ENCODE assay signal across 30 cellular contexts in the genomic region with DNA sequence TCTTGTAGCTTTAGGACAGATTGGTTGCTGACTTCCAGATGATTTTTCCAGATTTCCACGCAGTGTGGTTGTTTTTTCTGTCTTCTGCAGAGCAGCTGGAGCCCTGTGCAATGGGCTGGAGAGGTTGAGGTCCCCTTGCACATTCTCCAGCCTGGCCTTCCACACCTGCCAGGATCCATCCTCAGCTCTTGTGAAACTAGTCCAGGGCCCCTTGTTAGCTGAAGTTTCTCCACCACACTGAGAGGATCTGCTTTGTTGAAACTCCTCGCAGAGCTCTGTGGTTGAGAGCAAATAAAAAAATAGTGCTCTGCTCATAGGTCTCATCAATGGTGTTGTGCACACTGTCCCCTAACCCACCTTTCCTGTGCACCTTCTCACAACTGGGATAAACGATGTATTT.
"Had no signal": no experiment of that assay in that cellular context is flagged by ENCODE, and none has a peak within 500 bp of the region (broad histone marks: within the 10 kb centered on the region; RNA-seq: fewer than 3 reads in every experiment).

No MANE protein-coding gene starts in this region.

- H3K4me1 Mint-ChIP-seq: activated CD4-positive, alpha-beta T cell treated with anti-CD3 and anti-CD28 coated beads for 36 hours; activated CD4-positive, alpha-beta T cell treated with anti-CD3 and anti-CD28 coated beads, Interleukin-2, amount 10 ng/mL, durations not matched to agents 24 days and 14 days; activated CD8-positive, alpha-beta memory T cell treated with anti-CD3 and anti-CD28 coated beads, Interleukin-2, amount 10 ng/mL, durations not matched to agents 7 days and 5 days; activated naive CD4-positive, alpha-beta T cell treated with anti-CD3 and anti-CD28 coated beads, Interleukin-2, amount 10 ng/mL, durations not matched to agents 7 days and 5 days; activated naive CD8-positive, alpha-beta T cell treated with anti-CD3 and anti-CD28 coated beads, Interleukin-2, amount 10 ng/mL, durations not matched to agents 7 days and 5 days; central memory CD8-positive, alpha-beta T cell; T-helper 17 cell had no signal

- H3K27me3 Mint-ChIP-seq: activated CD4-positive, alpha-beta memory T cell treated with anti-CD3 and anti-CD28 coated beads for 36 hours; activated CD4-positive, alpha-beta T cell treated with anti-CD3 and anti-CD28 coated beads for 36 hours; activated CD4-positive, alpha-beta T cell treated with anti-CD3 and anti-CD28 coated beads, Interleukin-2, amount 10 ng/mL, durations not matched to agents 24 days and 14 days; activated CD8-positive, alpha-beta memory T cell treated with anti-CD3 and anti-CD28 coated beads, Interleukin-2, amount 10 ng/mL, durations not matched to agents 7 days and 5 days; activated naive CD4-positive, alpha-beta T cell treated with anti-CD3 and anti-CD28 coated beads, Interleukin-2, amount 10 ng/mL, durations not matched to agents 7 days and 5 days; activated naive CD8-positive, alpha-beta T cell treated with anti-CD3 and anti-CD28 coated beads, Interleukin-2, amount 10 ng/mL, durations not matched to agents 7 days and 5 days; central memory CD8-positive, alpha-beta T cell; dendritic cell treated with granulocyte-macrophage colony-stimulating factor and Interleukin-4, amounts not matched to agents 40 ng/mL and 50 ng/mL, for 4 days; effector memory CD8-positive, alpha-beta T cell; T-helper 17 cell had no signal

- H3K4me3 ChIP-seq: coronary artery, dorsolateral prefrontal cortex, esophagus muscularis mucosa, gastrocnemius medialis, heart left ventricle had no signal

- ATAC-seq: activated CD4-positive, alpha-beta T cell treated with anti-CD3 and anti-CD28 coated beads for 36 hours; activated CD8-positive, alpha-beta memory T cell treated with anti-CD3 and anti-CD28 coated beads, Interleukin-2, amount 10 ng/mL, durations not matched to agents 7 days and 5 days; activated CD8-positive, alpha-beta T cell treated with anti-CD3 and anti-CD28 coated beads, Interleukin-2, amount 10 ng/mL, durations not matched to agents 7 days and 5 days; activated naive CD4-positive, alpha-beta T cell treated with anti-CD3 and anti-CD28 coated beads, Interleukin-2, amount 50 U/mL, for 72 hours; effector memory CD8-positive, alpha-beta T cell; foreskin keratinocyte; gastrocnemius medialis; heart left ventricle; T-helper 17 cell had no signal

- H3K4me3 Mint-ChIP-seq: activated CD4-positive, alpha-beta memory T cell treated with anti-CD3 and anti-CD28 coated beads for 36 hours; activated CD4-positive, alpha-beta T cell treated with anti-CD3 and anti-CD28 coated beads for 36 hours; activated CD4-positive, alpha-beta T cell treated with anti-CD3 and anti-CD28 coated beads, Interleukin-2, amount 10 ng/mL, durations not matched to agents 24 days and 14 days; activated CD8-positive, alpha-beta memory T cell treated with anti-CD3 and anti-CD28 coated beads, Interleukin-2, amount 10 ng/mL, durations not matched to agents 7 days and 5 days; activated CD8-positive, alpha-beta T cell treated with anti-CD3 and anti-CD28 coated beads, Interleukin-2, amount 10 ng/mL, durations not matched to agents 7 days and 5 days; activated naive CD4-positive, alpha-beta T cell treated with anti-CD3 and anti-CD28 coated beads, Interleukin-2, amount 10 ng/mL, durations not matched to agents 7 days and 5 days; activated naive CD8-positive, alpha-beta T cell treated with anti-CD3 and anti-CD28 coated beads, Interleukin-2, amount 10 ng/mL, durations not matched to agents 7 days and 5 days; central memory CD8-positive, alpha-beta T cell; dendritic cell treated with granulocyte-macrophage colony-stimulating factor and Interleukin-4, amounts not matched to agents 40 ng/mL and 50 ng/mL, for 4 days; effector memory CD8-positive, alpha-beta T cell; T-helper 17 cell; T-helper 2 cell treated with Interferon-gamma antibody and Interleukin-4, amounts not matched to agents 5 μg/mL and 100 μg/mL, for 36 hours had no signal

- DNase-seq: activated CD4-positive, alpha-beta memory T cell treated with anti-CD3 and anti-CD28 coated beads for 36 hours; activated CD4-positive, alpha-beta T cell treated with anti-CD3 and anti-CD28 coated beads for 36 hours; activated CD4-positive, alpha-beta T cell treated with anti-CD3 and anti-CD28 coated beads, Interleukin-2, amount 10 ng/mL, durations not matched to agents 24 days and 14 days; activated CD4-positive, CD25-positive, alpha-beta regulatory T cell; activated CD4-positive, CD25-positive, alpha-beta regulatory T cell treated with anti-CD3 and anti-CD28 coated beads, Interleukin-2, amount 50 U/mL, for 72 hours; activated CD8-positive, alpha-beta memory T cell treated with anti-CD3 and anti-CD28 coated beads, Interleukin-2, amount 10 ng/mL, durations not matched to agents 7 days and 5 days; activated CD8-positive, alpha-beta memory T cell treated with anti-CD3 and anti-CD28 coated beads, Interleukin-2, amount 50 U/mL, for 4 hours; activated CD8-positive, alpha-beta T cell treated with anti-CD3 and anti-CD28 coated beads, Interleukin-2, amount 10 ng/mL, durations not matched to agents 7 days and 5 days; activated gamma-delta T cell; activated naive CD4-positive, alpha-beta T cell; activated naive CD4-positive, alpha-beta T cell treated with anti-CD3 and anti-CD28 coated beads, Interleukin-2, amount 10 ng/mL, durations not matched to agents 7 days and 5 days; activated naive CD8-positive, alpha-beta T cell treated with anti-CD3 and anti-CD28 coated beads, Interleukin-2, amount 10 ng/mL, durations not matched to agents 7 days and 5 days; activated T-cell treated with anti-CD3 and anti-CD28 coated beads, Interleukin-2, amount 50 U/mL, for 1 hour; activated T-cell treated with anti-CD3 and anti-CD28 coated beads, Interleukin-2, amount 50 U/mL, for 48 hours; brain microvascular endothelial cell; dorsolateral prefrontal cortex; effector memory CD8-positive, alpha-beta T cell; erythroblast; foreskin keratinocyte; gastrocnemius medialis; glutamatergic neuron; heart left ventricle; T-helper 17 cell; T1000 had no signal

- H3K27me3 ChIP-seq: brain microvascular endothelial cell, esophagus muscularis mucosa, foreskin keratinocyte, gastrocnemius medialis, heart left ventricle had no signal

- H3K9me3 ChIP-seq: esophagus muscularis mucosa, gastrocnemius medialis had no signal

- H3K27ac ChIP-seq: brain microvascular endothelial cell, coronary artery, dorsolateral prefrontal cortex, esophagus muscularis mucosa, foreskin keratinocyte, gastrocnemius medialis, heart left ventricle had no signal

- H3K36me3 Mint-ChIP-seq: activated CD4-positive, alpha-beta memory T cell treated with anti-CD3 and anti-CD28 coated beads for 36 hours; activated CD8-positive, alpha-beta memory T cell treated with anti-CD3 and anti-CD28 coated beads, Interleukin-2, amount 10 ng/mL, durations not matched to agents 7 days and 5 days; activated naive CD4-positive, alpha-beta T cell treated with anti-CD3 and anti-CD28 coated beads, Interleukin-2, amount 10 ng/mL, durations not matched to agents 7 days and 5 days; activated naive CD4-positive, alpha-beta T cell treated with anti-CD3 and anti-CD28 coated beads, Interleukin-2, amount 50 U/mL, for 72 hours; activated naive CD8-positive, alpha-beta T cell treated with anti-CD3 and anti-CD28 coated beads, Interleukin-2, amount 10 ng/mL, durations not matched to agents 7 days and 5 days had no signal

- H3K27ac Mint-ChIP-seq: activated CD4-positive, alpha-beta memory T cell treated with anti-CD3 and anti-CD28 coated beads for 36 hours; activated CD4-positive, alpha-beta T cell treated with anti-CD3 and anti-CD28 coated beads for 36 hours; activated CD4-positive, alpha-beta T cell treated with anti-CD3 and anti-CD28 coated beads, Interleukin-2, amount 10 ng/mL, durations not matched to agents 24 days and 14 days; activated CD8-positive, alpha-beta memory T cell treated with anti-CD3 and anti-CD28 coated beads, Interleukin-2, amount 10 ng/mL, durations not matched to agents 7 days and 5 days; activated CD8-positive, alpha-beta T cell treated with anti-CD3 and anti-CD28 coated beads, Interleukin-2, amount 10 ng/mL, durations not matched to agents 7 days and 5 days; activated naive CD4-positive, alpha-beta T cell treated with anti-CD3 and anti-CD28 coated beads, Interleukin-2, amount 10 ng/mL, durations not matched to agents 7 days and 5 days; activated naive CD4-positive, alpha-beta T cell treated with anti-CD3 and anti-CD28 coated beads, Interleukin-2, amount 50 U/mL, for 72 hours; activated naive CD8-positive, alpha-beta T cell treated with anti-CD3 and anti-CD28 coated beads, Interleukin-2, amount 10 ng/mL, durations not matched to agents 7 days and 5 days; dendritic cell treated with granulocyte-macrophage colony-stimulating factor and Interleukin-4, amounts not matched to agents 40 ng/mL and 50 ng/mL, for 4 days; effector memory CD8-positive, alpha-beta T cell; T-helper 17 cell; T-helper 2 cell treated with Interferon-gamma antibody and Interleukin-4, amounts not matched to agents 5 μg/mL and 100 μg/mL, for 36 hours had no signal

- H3K4me1 ChIP-seq: esophagus muscularis mucosa, gastrocnemius medialis, heart left ventricle had no signal

- H3K9me3 Mint-ChIP-seq: activated CD4-positive, alpha-beta memory T cell treated with anti-CD3 and anti-CD28 coated beads for 36 hours; activated CD4-positive, alpha-beta T cell treated with anti-CD3 and anti-CD28 coated beads, Interleukin-2, amount 10 ng/mL, durations not matched to agents 24 days and 14 days; activated naive CD4-positive, alpha-beta T cell treated with anti-CD3 and anti-CD28 coated beads, Interleukin-2, amount 10 ng/mL, durations not matched to agents 7 days and 5 days; activated naive CD8-positive, alpha-beta T cell treated with anti-CD3 and anti-CD28 coated beads, Interleukin-2, amount 10 ng/mL, durations not matched to agents 7 days and 5 days; dendritic cell treated with granulocyte-macrophage colony-stimulating factor and Interleukin-4, amounts not matched to agents 40 ng/mL and 50 ng/mL, for 4 days; T-helper 2 cell treated with Interferon-gamma antibody and Interleukin-4, amounts not matched to agents 5 μg/mL and 100 μg/mL, for 36 hours had no signal

- H3K36me3 ChIP-seq: brain microvascular endothelial cell, esophagus muscularis mucosa, gastrocnemius medialis, heart left ventricle had no signal
